8 cellular contexts compared by ENCODE assay signal in genomic region chr11:65429069-65429681, GRCh38. TPM values are rescaled to one million over a fixed set of nuclear protein-coding genes. Genes with fewer than 3 reads are reported as not detected.
DNase-seq lines count a peak whose midpoint lies in the region; ATAC-seq and TF ChIP-seq lines count a peak whose summit lies in the region.

No MANE protein-coding gene starts in this region.

- H3K27me3 Mint-ChIP-seq in activated naive CD4-positive, alpha-beta T cell treated with anti-CD3 and anti-CD28 coated beads, Interleukin-2, amount 10 ng/mL, durations not matched to agents 7 days and 5 days, result peaks cover 5% of the 10 kb centered on the region
- H3K27me3 Mint-ChIP-seq in T-helper 2 cell treated with Interferon-gamma antibody and Interleukin-4, amounts not matched to agents 5 μg/mL and 100 μg/mL, for 36 hours (ENCODE audit: low read depth), result peaks cover 9% of the 10 kb centered on the region

- ATAC-seq in omental fat pad (ENCODE audit: low FRiP score) (peak; percentile 0), HG03565 (IDR thresholded peaks at IDR 0.05; ENCODE audit: unreplicated experiment) (no peak)

- H3K27ac Mint-ChIP-seq in activated naive CD4-positive, alpha-beta T cell treated with anti-CD3 and anti-CD28 coated beads, Interleukin-2, amount 10 ng/mL, durations not matched to agents 7 days and 5 days, result peak overlapping the region; percentile 97
- H3K27ac Mint-ChIP-seq in T-helper 2 cell treated with Interferon-gamma antibody and Interleukin-4, amounts not matched to agents 5 μg/mL and 100 μg/mL, for 36 hours, result peak overlapping the region; percentile 93

- DNase-seq in activated naive CD4-positive, alpha-beta T cell treated with anti-CD3 and anti-CD28 coated beads, Interleukin-2, amount 10 ng/mL, durations not matched to agents 7 days and 5 days, result peak; percentile 34
- DNase-seq in activated naive CD4-positive, alpha-beta T cell treated with anti-CD3 and anti-CD28 coated beads, Interleukin-2, amount 50 U/mL, for 16 hours, result no peak
- DNase-seq in T-helper 2 cell treated with Interferon-gamma antibody and Interleukin-4, amounts not matched to agents 5 μg/mL and 100 μg/mL, for 36 hours (ENCODE audit: low spot score), result no peak
- DNase-seq in epithelial cell of prostate (ENCODE audit: low read depth, low spot score) (no peak), omental fat pad (ENCODE audit: low spot score) (no peak), GM19240 (ENCODE audit: insufficient read length, low spot score) (no peak), SHP77 treated with DMSO at 0.1 percent for 48 hours (lab: John Stamatoyannopoulos, UW) (no peak)

- TF ChIP-seq CTCF in omental fat pad (IDR thresholded peaks at IDR 0.05), result no peak

- peaks cover 76% of the 10 kb centered on the region for H3K36me3 Mint-ChIP-seq in activated naive CD4-positive, alpha-beta T cell treated with anti-CD3 and anti-CD28 coated beads, Interleukin-2, amount 10 ng/mL, durations not matched to agents 7 days and 5 days
- peaks cover 73% of the 10 kb centered on the region for H3K36me3 Mint-ChIP-seq in T-helper 2 cell treated with Interferon-gamma antibody and Interleukin-4, amounts not matched to agents 5 μg/mL and 100 μg/mL, for 36 hours (ENCODE audit: low read depth)

- CTCF ChIA-PET in activated naive CD4-positive, alpha-beta T cell treated with anti-CD3 and anti-CD28 coated beads, Interleukin-2, amount 10 ng/mL, durations not matched to agents 7 days and 5 days (lab: Charles Lee), result interaction anchor here (1.1 to 1.7 kb wide), 3 partner anchors 10 to 68 kb away, joined by 3 to 6 read pairs (median 5); no protein-coding TSS in a partner anchor

- no peaks in the 10 kb centered on the region for H3K9me3 Mint-ChIP-seq in activated naive CD4-positive, alpha-beta T cell treated with anti-CD3 and anti-CD28 coated beads, Interleukin-2, amount 10 ng/mL, durations not matched to agents 7 days and 5 days
- no peaks in the 10 kb centered on the region for H3K9me3 Mint-ChIP-seq in T-helper 2 cell treated with Interferon-gamma antibody and Interleukin-4, amounts not matched to agents 5 μg/mL and 100 μg/mL, for 36 hours

- peak overlapping the region; percentile 87 for H3K4me3 Mint-ChIP-seq in activated naive CD4-positive, alpha-beta T cell treated with anti-CD3 and anti-CD28 coated beads, Interleukin-2, amount 10 ng/mL, durations not matched to agents 7 days and 5 days
- peak overlapping the region; percentile 95 for H3K4me3 Mint-ChIP-seq in T-helper 2 cell treated with Interferon-gamma antibody and Interleukin-4, amounts not matched to agents 5 μg/mL and 100 μg/mL, for 36 hours

- peak overlapping the region; percentile 100 for H3K27ac ChIP-seq in epithelial cell of prostate

- peaks cover 74% of the 10 kb centered on the region for H3K4me1 Mint-ChIP-seq in activated naive CD4-positive, alpha-beta T cell treated with anti-CD3 and anti-CD28 coated beads, Interleukin-2, amount 10 ng/mL, durations not matched to agents 7 days and 5 days
- H3K4me1 Mint-ChIP-seq in T-helper 2 cell treated with Interferon-gamma antibody and Interleukin-4, amounts not matched to agents 5 μg/mL and 100 μg/mL, for 36 hours (ENCODE audit: low read depth), result peaks cover 85% of the 10 kb centered on the region

RNA-seq across cellular contexts. Expression of gene NEAT1, which starts 6.6 kb away (rescaled TPM):
- total RNA-seq in omental fat pad, result 1,000 to 10,000 TPM in 1 of 4 donors, 100 to 1,000 TPM in 3; 447 to 1,169 (median 678) TPM

RNA-seq across cellular contexts. Expression of gene FRMD8, which starts 42.7 kb away (rescaled TPM):
- 10 to 100 TPM; 29.2 to 77.9 (median 58.9) TPM for total RNA-seq in omental fat pad

RNA-seq across cellular contexts. Expression of gene SLC25A45, which starts 46.7 kb away (rescaled TPM):
- total RNA-seq in omental fat pad, result 1 to 10 TPM; 4.1 to 9.2 (median 6.0) TPM
